In genomic region chr1:229410692-229411433, GRCh38 we compare ENCODE assay signal across 9 cellular contexts. TPM values are rescaled to one million over a fixed set of nuclear protein-coding genes. Genes with fewer than 3 reads are reported as not detected.
A peak's percentile ranks its signal among the peaks of the same experiment; 100 is the strongest.
DNase-seq lines count a peak whose midpoint lies in the region; ATAC-seq and TF ChIP-seq lines count a peak whose summit lies in the region.
"Had no signal": no experiment of that assay in that cellular context is flagged by ENCODE, and none has a peak within 500 bp of the region (broad histone marks: within the 10 kb centered on the region; RNA-seq: fewer than 3 reads in every experiment).

No MANE protein-coding gene starts in this region.

- H3K4me1 ChIP-seq in gastroesophageal sphincter: peaks cover 4 to 53% (median 22%) of the 10 kb centered on the region in 3 donors

- no peak for TF ChIP-seq EP300 in gastroesophageal sphincter (IDR thresholded peaks at IDR 0.05)

- TF ChIP-seq POLR2A in gastroesophageal sphincter (IDR thresholded peaks at IDR 0.05): no peak

- peak; percentile 65 for DNase-seq in DMS79 treated with DMSO at 0.1 percent for 48 hours (lab: John Stamatoyannopoulos, UW)
- DNase-seq in DMS79 (lab: John Stamatoyannopoulos, UW): no peak
- peak; percentile 87 for DNase-seq in NCI-H1436 (lab: John Stamatoyannopoulos, UW)
- DNase-seq in T1000 (lab: John Stamatoyannopoulos, UW): peak; percentile 82
- DNase-seq in posterior cingulate gyrus: peak; percentile 45 to 97 (median 82)
- no peak for DNase-seq in mesenteric fat pad (ENCODE audit: low spot score)

- TF ChIP-seq CTCF in gastroesophageal sphincter (IDR thresholded peaks at IDR 0.05): peak in 1 of 4 experiments; percentile 13

- peak overlapping the region in 1 of 2 donors; percentile 5 for H3K4me3 ChIP-seq in gastroesophageal sphincter

- H3K36me3 ChIP-seq in gastroesophageal sphincter: no peaks in the 10 kb centered on the region

- no peaks in the 10 kb centered on the region for H3K9me3 ChIP-seq in gastroesophageal sphincter

- 2 to 31% methylated on average over 8 to 9 of the region's 14 CpGs for WGBS in gastroesophageal sphincter (ENCODE audit: low coverage in 1 of 2), 2 donors

- intact Hi-C loops in posterior cingulate gyrus (cut with DNase I): no loop called here

- H3K27me3 ChIP-seq in gastroesophageal sphincter: peaks cover 57% of the 10 kb centered on the region

- peak overlapping the region in 2 of 4 donors; percentile 29 to 57 for H3K27ac ChIP-seq in gastroesophageal sphincter

- peak; percentile 61 for ATAC-seq in gastroesophageal sphincter
- no peak for ATAC-seq in HG02759 (IDR thresholded peaks at IDR 0.05; ENCODE audit: unreplicated experiment)

RNA-seq across cellular contexts. Expression of gene ACTA1, which starts 23.0 kb away (rescaled TPM):
- total RNA-seq in gastroesophageal sphincter (under 1 TPM in 2 of 4 donors, not detected in 2; 0.27 to 0.42 TPM), mesenteric fat pad (not detected)
- total RNA-seq: pulmonary artery endothelial cell had no signal

Comparison
In these comparisons a context has a peak if more than half of its experiments do, and no peak if none do; other contexts are left out.
1. DNase-seq: peak in DMS79 treated with DMSO at 0.1 percent for 48 hours (single experiment), NCI-H1436 (single experiment), T1000 (single experiment) and posterior cingulate gyrus (10 of 10); none in DMS79 (single experiment) and mesenteric fat pad (single experiment).